In the genomic region with DNA sequence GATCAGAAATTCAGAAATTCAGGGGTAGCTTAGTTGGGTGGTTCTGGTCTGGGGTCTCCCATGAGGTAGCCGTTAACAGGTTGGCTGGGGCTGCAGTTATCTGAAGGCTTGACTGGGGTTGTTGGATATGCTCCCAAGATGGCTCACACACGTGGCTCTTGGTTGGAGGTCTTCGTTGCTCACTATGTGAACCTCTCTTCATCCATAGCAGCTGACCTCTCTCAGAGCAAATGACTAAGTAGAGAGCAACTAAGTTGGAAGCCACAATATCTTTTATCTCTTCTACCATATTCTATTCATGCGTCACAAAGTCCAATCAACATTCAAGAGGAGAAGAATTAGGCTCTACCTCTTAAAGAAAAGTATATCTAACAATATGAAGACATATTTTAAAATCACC, we compare ENCODE assay signal across 26 cellular contexts. TPM values are rescaled to one million over a fixed set of nuclear protein-coding genes. Genes with fewer than 3 reads are reported as not detected.
DNase-seq lines count a peak whose midpoint lies in the region; ATAC-seq and TF ChIP-seq lines count a peak whose summit lies in the region.
"Had no signal": no experiment of that assay in that cellular context is flagged by ENCODE, and none has a peak within 500 bp of the region (broad histone marks: within the 10 kb centered on the region; RNA-seq: fewer than 3 reads in every experiment).

No MANE protein-coding gene starts in this region.

- no peaks in the 10 kb centered on the region for H3K27me3 ChIP-seq in upper lobe of left lung
- H3K27me3 ChIP-seq: esophagus squamous epithelium, stomach, transverse colon had no signal

- H3K27ac Mint-ChIP-seq in HFFc6 = peak overlapping the region; percentile 83
- H3K27ac Mint-ChIP-seq in activated naive CD8-positive, alpha-beta T cell treated with anti-CD3 and anti-CD28 coated beads, Interleukin-2, amount 50 U/mL, for 24 hours = no peak overlapping the region
- H3K27ac Mint-ChIP-seq in activated naive CD4-positive, alpha-beta T cell treated with anti-CD3 and anti-CD28 coated beads for 36 hours = no peak overlapping the region
- H3K27ac Mint-ChIP-seq: activated naive CD4-positive, alpha-beta T cell treated with anti-CD3 and anti-CD28 coated beads, Interleukin-2, amount 10 ng/mL, durations not matched to agents 7 days and 5 days; B cell; CD8-positive, alpha-beta T cell; dendritic cell treated with granulocyte-macrophage colony-stimulating factor and Interleukin-4, amounts not matched to agents 40 ng/mL and 50 ng/mL, for 4 days; natural killer cell treated with Interleukin-12 subunit alpha and Interleukin-12 subunit beta and Interleukin-15 and Interleukin-18, amount 100 ng/mL, for 72 hours; T-helper 2 cell treated with Interferon-gamma antibody and Interleukin-4, amounts not matched to agents 5 μg/mL and 100 μg/mL, for 36 hours had no signal

- peaks cover 26% of the 10 kb centered on the region for H3K36me3 Mint-ChIP-seq in HFFc6 (ENCODE audit: low read depth)
- peaks cover 5% of the 10 kb centered on the region for H3K36me3 Mint-ChIP-seq in activated naive CD8-positive, alpha-beta T cell treated with anti-CD3 and anti-CD28 coated beads, Interleukin-2, amount 50 U/mL, for 24 hours (ENCODE audit: low read depth)
- H3K36me3 Mint-ChIP-seq in activated naive CD4-positive, alpha-beta T cell treated with anti-CD3 and anti-CD28 coated beads for 36 hours (ENCODE audit: low read depth) = peaks cover 1% of the 10 kb centered on the region
- H3K36me3 Mint-ChIP-seq: CD8-positive, alpha-beta T cell; natural killer cell treated with Interleukin-12 subunit alpha and Interleukin-12 subunit beta and Interleukin-15 and Interleukin-18, amount 100 ng/mL, for 72 hours had no signal

- DNase-seq in A172 (ENCODE audit: low spot score) (peak; percentile 58), HFFc6 (peak; percentile 73), foreskin fibroblast (peak; percentile 31 to 36), COLO829 (ENCODE audit: low spot score) (no peak), upper lobe of left lung (no peak)
- DNase-seq in activated naive CD8-positive, alpha-beta T cell treated with anti-CD3 and anti-CD28 coated beads, Interleukin-2, amount 50 U/mL, for 24 hours = no peak
- DNase-seq in activated naive CD4-positive, alpha-beta T cell treated with anti-CD3 and anti-CD28 coated beads for 36 hours = no peak
- DNase-seq: activated naive CD4-positive, alpha-beta T cell treated with anti-CD3 and anti-CD28 coated beads, Interleukin-2, amount 10 ng/mL, durations not matched to agents 7 days and 5 days; anterior cingulate cortex; CD8-positive, alpha-beta T cell; central memory CD4-positive, alpha-beta T cell; esophagus squamous epithelium; Karpas-422; NCI-H1436; NCI-H82; stomach; transverse colon; WERI-Rb-1 had no signal

- peaks cover 24% of the 10 kb centered on the region for H3K9me3 Mint-ChIP-seq in HFFc6
- peaks cover 4% of the 10 kb centered on the region for H3K9me3 Mint-ChIP-seq in activated naive CD8-positive, alpha-beta T cell treated with anti-CD3 and anti-CD28 coated beads, Interleukin-2, amount 50 U/mL, for 24 hours
- peaks cover 2% of the 10 kb centered on the region for H3K9me3 Mint-ChIP-seq in activated naive CD4-positive, alpha-beta T cell treated with anti-CD3 and anti-CD28 coated beads for 36 hours
- H3K9me3 Mint-ChIP-seq: activated naive CD4-positive, alpha-beta T cell treated with anti-CD3 and anti-CD28 coated beads, Interleukin-2, amount 10 ng/mL, durations not matched to agents 7 days and 5 days; CD8-positive, alpha-beta T cell; dendritic cell treated with granulocyte-macrophage colony-stimulating factor and Interleukin-4, amounts not matched to agents 40 ng/mL and 50 ng/mL, for 4 days; natural killer cell treated with Interleukin-12 subunit alpha and Interleukin-12 subunit beta and Interleukin-15 and Interleukin-18, amount 100 ng/mL, for 72 hours had no signal

- H3K4me1 ChIP-seq in upper lobe of left lung = no peaks in the 10 kb centered on the region
- H3K4me1 ChIP-seq: stomach, transverse colon had no signal

- no peak overlapping the region for H3K27ac ChIP-seq in upper lobe of left lung
- H3K27ac ChIP-seq: esophagus squamous epithelium, skin epidermis, stomach, transverse colon, WERI-Rb-1 had no signal

- H3K36me3 ChIP-seq in upper lobe of left lung = no peaks in the 10 kb centered on the region
- H3K36me3 ChIP-seq: esophagus squamous epithelium, stomach, transverse colon, WERI-Rb-1 had no signal

- TF ChIP-seq CTCF in HFFc6 (IDR thresholded peaks at IDR 0.05) (no peak), foreskin fibroblast (IDR thresholded peaks at IDR 0.05; ENCODE audit: low read depth, low read length) (no peak), upper lobe of left lung (IDR thresholded peaks at IDR 0.05) (no peak)

- intact Hi-C loops in activated naive CD4-positive, alpha-beta T cell treated with anti-CD3 and anti-CD28 coated beads for 36 hours (cut with micrococcal nuclease) = no loop called here

- 70 to 73% methylated on average over 4 of the region's 4 CpGs for WGBS in upper lobe of left lung, 2 donors

- peak; percentile 73 for ATAC-seq in activated naive CD8-positive, alpha-beta T cell treated with anti-CD3 and anti-CD28 coated beads, Interleukin-2, amount 50 U/mL, for 24 hours
- ATAC-seq in upper lobe of left lung (ENCODE audit: low FRiP score in 2 of 2) (no peak), GM19324 (IDR thresholded peaks at IDR 0.05; ENCODE audit: low FRiP score, unreplicated experiment) (no peak)
- ATAC-seq: CD8-positive, alpha-beta T cell; HCT116; natural killer cell treated with Interleukin-12 subunit alpha and Interleukin-12 subunit beta and Interleukin-15 and Interleukin-18, amount 100 ng/mL, for 72 hours; Right ventricle myocardium inferior had no signal

- H3K27me3 Mint-ChIP-seq in HFFc6 (ENCODE audit: insufficient read depth) = peaks cover 4% of the 10 kb centered on the region
- H3K27me3 Mint-ChIP-seq in activated naive CD8-positive, alpha-beta T cell treated with anti-CD3 and anti-CD28 coated beads, Interleukin-2, amount 50 U/mL, for 24 hours = no peaks in the 10 kb centered on the region
- no peaks in the 10 kb centered on the region for H3K27me3 Mint-ChIP-seq in activated naive CD4-positive, alpha-beta T cell treated with anti-CD3 and anti-CD28 coated beads for 36 hours (ENCODE audit: low read depth)
- H3K27me3 Mint-ChIP-seq: activated naive CD4-positive, alpha-beta T cell treated with anti-CD3 and anti-CD28 coated beads, Interleukin-2, amount 10 ng/mL, durations not matched to agents 7 days and 5 days; B cell; dendritic cell treated with granulocyte-macrophage colony-stimulating factor and Interleukin-4, amounts not matched to agents 40 ng/mL and 50 ng/mL, for 4 days had no signal

- H3K4me3 ChIP-seq in foreskin fibroblast (ENCODE audit: low read depth in 1 of 2, low read length in 2 of 2) (no peak overlapping the region), upper lobe of left lung (no peak overlapping the region)
- H3K4me3 ChIP-seq: esophagus squamous epithelium, skin epidermis, stomach, transverse colon had no signal

- TF ChIP-seq POLR2A in upper lobe of left lung (IDR thresholded peaks at IDR 0.05) = no peak

- CTCF ChIA-PET in activated naive CD4-positive, alpha-beta T cell treated with anti-CD3 and anti-CD28 coated beads for 36 hours (lab: Charles Lee) = interaction anchor here (1.0 to 1.6 kb wide), 3 partner anchors 27 to 39 kb away, joined by 3 to 8 read pairs (median 4); partner anchors contain the start of gene SERTAD2

- H3K4me3 Mint-ChIP-seq in HFFc6 = peak overlapping the region; percentile 27; the same call in 1 of the 2 replicates
- H3K4me3 Mint-ChIP-seq in activated naive CD8-positive, alpha-beta T cell treated with anti-CD3 and anti-CD28 coated beads, Interleukin-2, amount 50 U/mL, for 24 hours = no peak overlapping the region
- H3K4me3 Mint-ChIP-seq in activated naive CD4-positive, alpha-beta T cell treated with anti-CD3 and anti-CD28 coated beads for 36 hours = no peak overlapping the region
- H3K4me3 Mint-ChIP-seq: activated naive CD4-positive, alpha-beta T cell treated with anti-CD3 and anti-CD28 coated beads, Interleukin-2, amount 10 ng/mL, durations not matched to agents 7 days and 5 days; B cell; CD8-positive, alpha-beta T cell; dendritic cell treated with granulocyte-macrophage colony-stimulating factor and Interleukin-4, amounts not matched to agents 40 ng/mL and 50 ng/mL, for 4 days; natural killer cell treated with Interleukin-12 subunit alpha and Interleukin-12 subunit beta and Interleukin-15 and Interleukin-18, amount 100 ng/mL, for 72 hours; T-helper 2 cell treated with Interferon-gamma antibody and Interleukin-4, amounts not matched to agents 5 μg/mL and 100 μg/mL, for 36 hours had no signal

- no peak for TF ChIP-seq EP300 in upper lobe of left lung (IDR thresholded peaks at IDR 0.05)

- peaks cover 39% of the 10 kb centered on the region for H3K4me1 Mint-ChIP-seq in HFFc6 (ENCODE audit: low read depth)
- peaks cover 28% of the 10 kb centered on the region for H3K4me1 Mint-ChIP-seq in activated naive CD8-positive, alpha-beta T cell treated with anti-CD3 and anti-CD28 coated beads, Interleukin-2, amount 50 U/mL, for 24 hours
- peaks cover 13% of the 10 kb centered on the region for H3K4me1 Mint-ChIP-seq in activated naive CD4-positive, alpha-beta T cell treated with anti-CD3 and anti-CD28 coated beads for 36 hours (ENCODE audit: low read depth)

- H3K9me3 ChIP-seq in upper lobe of left lung = no peaks in the 10 kb centered on the region
- H3K9me3 ChIP-seq: esophagus squamous epithelium, stomach, transverse colon had no signal

RNA-seq across cellular contexts. Expression of gene SERTAD2, which starts 38.7 kb away (rescaled TPM):
- total RNA-seq in A172 (2014; rRNA removed; shearing (Covaris generic)) = 6.4 and 10.3 TPM in 2 replicates
- total RNA-seq in HFFc6 (2021; fragmentation: NEBNext Ultra II Directional; extraction: Animal tissue kit (Norgen Biotek cat#: 25700)) = 10 to 100 TPM; 22.2 to 33.9 (median 29.1) TPM
- total RNA-seq in activated naive CD4-positive, alpha-beta T cell treated with anti-CD3 and anti-CD28 coated beads for 36 hours = 10 to 100 TPM; 11.4 to 11.6 TPM
- total RNA-seq in upper lobe of left lung = 10 to 100 TPM; 10.4 to 43.0 (median 20.0) TPM

Comparison
In these comparisons a context has a peak if more than half of its experiments do, and no peak if none do; other contexts are left out.
1. DNase-seq: peak in A172 (single experiment), HFFc6 (single experiment) and foreskin fibroblast (2 of 2); none in activated naive CD8-positive, alpha-beta T cell treated with anti-CD3 and anti-CD28 coated beads, Interleukin-2, amount 50 U/mL, for 24 hours (single experiment), COLO829 (single experiment), activated naive CD4-positive, alpha-beta T cell treated with anti-CD3 and anti-CD28 coated beads for 36 hours (single experiment) and upper lobe of left lung (0 of 2).